ENCODE assay signal across 15 cellular contexts in genomic region chr1:21299780-21300395, GRCh38. TPM values are rescaled to one million over a fixed set of nuclear protein-coding genes. Genes with fewer than 3 reads are reported as not detected.
DNase-seq lines count a peak whose midpoint lies in the region; ATAC-seq and TF ChIP-seq lines count a peak whose summit lies in the region.
"Had no signal": no experiment of that assay in that cellular context is flagged by ENCODE, and none has a peak within 500 bp of the region (broad histone marks: within the 10 kb centered on the region; RNA-seq: fewer than 3 reads in every experiment).

No MANE protein-coding gene starts in this region.

- peak overlapping the region; percentile 64 for H3K27ac ChIP-seq in OCI-LY1 (ENCODE audit: low read depth, low read length, poor library complexity, severe bottlenecking)
- peak overlapping the region; percentile 26 for H3K27ac ChIP-seq in colonic mucosa
- peak overlapping the region; percentile 16 for H3K27ac ChIP-seq in psoas muscle
- H3K27ac ChIP-seq: HL-60 had no signal

- H3K9ac ChIP-seq in OCI-LY1 (ENCODE audit: low read length) (no peak overlapping the region; the same call in 1 of the 2 replicates), colonic mucosa (ENCODE audit: low read depth in 2 of 2, low read length in 2 of 2) (no peak overlapping the region)

- peaks cover 51% of the 10 kb centered on the region for H3K36me3 Mint-ChIP-seq in activated T-cell treated with anti-CD3 and anti-CD28 coated beads, Interleukin-2, amount 50 U/mL, for 24 hours (ENCODE audit: low read depth)
- peaks cover 10% of the 10 kb centered on the region for H3K36me3 Mint-ChIP-seq in activated T-cell treated with anti-CD3 and anti-CD28 coated beads, Interleukin-2, amount 50 U/mL, for 4 hours (ENCODE audit: insufficient read depth)

- no peaks in the 10 kb centered on the region for H3K9me3 ChIP-seq in OCI-LY1 (ENCODE audit: low read length)
- H3K9me3 ChIP-seq in colonic mucosa, result no peaks in the 10 kb centered on the region
- no peaks in the 10 kb centered on the region for H3K9me3 ChIP-seq in psoas muscle
- no peaks in the 10 kb centered on the region for H3K9me3 ChIP-seq in HAP-1

- TF ChIP-seq CTCF in OCI-LY1 (IDR thresholded peaks at IDR 0.05; ENCODE audit: low read length) (no peak), colonic mucosa (IDR thresholded peaks at IDR 0.05) (no peak), psoas muscle (IDR thresholded peaks at IDR 0.05) (no peak)

- H3K4me2 ChIP-seq in OCI-LY1 (ENCODE audit: low read length), result no peak overlapping the region; the same call in 1 of the 2 replicates

- in situ Hi-C loops in HAP-1 (cut with MboI; ENCODE audit: low sequenced_read_pairs), result no loop called here

- no peaks in the 10 kb centered on the region for H4K20me1 ChIP-seq in OCI-LY1 (ENCODE audit: insufficient read depth, low read length)

- no peaks in the 10 kb centered on the region for H3K36me3 ChIP-seq in OCI-LY1 (ENCODE audit: insufficient read depth, low read length)
- no peaks in the 10 kb centered on the region for H3K36me3 ChIP-seq in colonic mucosa
- H3K36me3 ChIP-seq in psoas muscle (ENCODE audit: insufficient read depth in 1 of 2, low read depth in 1 of 2), result no peaks in the 10 kb centered on the region
- H3K36me3 ChIP-seq in HAP-1 (replicated peaks), result no peaks in the 10 kb centered on the region

- intact Hi-C loops in colonic mucosa (cut with DNase I) (no loop called here), psoas muscle (cut with DNase I) (no loop called here)

- H3K27me3 ChIP-seq in OCI-LY1 (ENCODE audit: insufficient read depth, low read length) (no peaks in the 10 kb centered on the region), colonic mucosa (no peaks in the 10 kb centered on the region), psoas muscle (ENCODE audit: insufficient read depth in 3 of 3, low read length in 2 of 3) (peaks cover 0 to 2% (median 0%) of the 10 kb centered on the region in 3 donors), HAP-1 (ENCODE audit: low read depth) (no peaks in the 10 kb centered on the region)

- DNase-seq in activated T-cell treated with anti-CD3 and anti-CD28 coated beads, Interleukin-2, amount 50 U/mL, for 24 hours, result no peak
- no peak for DNase-seq in activated T-cell treated with anti-CD3 and anti-CD28 coated beads, Interleukin-2, amount 50 U/mL, for 4 hours
- DNase-seq in colonic mucosa (no peak), psoas muscle (no peak), HAP-1 (ENCODE audit: low spot score in 2 of 2) (no peak)
- no peak for DNase-seq in stimulated activated CD4-positive, alpha-beta T cell treated with anti-CD3 and anti-CD28 coated beads, Interleukin-12 subunit alpha, Interleukin-12 subunit beta, amount 100 ng/mL, for 4 hours
- DNase-seq: ACHN; activated CD8-positive, alpha-beta memory T cell treated with anti-CD3 and anti-CD28 coated beads, Interleukin-2, amount 50 U/mL, for 48 hours; HCEC 1CT; NCI-H774; nucleus accumbens had no signal

- H3K4me3 ChIP-seq in OCI-LY1 (ENCODE audit: low read depth, low read length, poor library complexity, severe bottlenecking) (no peak overlapping the region), colonic mucosa (no peak overlapping the region), psoas muscle (no peak overlapping the region), HAP-1 (no peak overlapping the region)

- H3K4me1 Mint-ChIP-seq in activated T-cell treated with anti-CD3 and anti-CD28 coated beads, Interleukin-2, amount 50 U/mL, for 24 hours (ENCODE audit: low read depth), result peaks cover 83% of the 10 kb centered on the region
- H3K4me1 Mint-ChIP-seq in activated T-cell treated with anti-CD3 and anti-CD28 coated beads, Interleukin-2, amount 50 U/mL, for 4 hours (ENCODE audit: low read depth), result peaks cover 78% of the 10 kb centered on the region

- H3K27me3 Mint-ChIP-seq in activated T-cell treated with anti-CD3 and anti-CD28 coated beads, Interleukin-2, amount 50 U/mL, for 24 hours, result no peaks in the 10 kb centered on the region
- no peaks in the 10 kb centered on the region for H3K27me3 Mint-ChIP-seq in activated T-cell treated with anti-CD3 and anti-CD28 coated beads, Interleukin-2, amount 50 U/mL, for 4 hours (ENCODE audit: low read depth)

- ATAC-seq in activated T-cell treated with anti-CD3 and anti-CD28 coated beads, Interleukin-2, amount 50 U/mL, for 4 hours, result no peak
- ATAC-seq in psoas muscle, result peak in 2 of 4 donors; percentile 19 to 31
- no peak for ATAC-seq in HG03432 (IDR thresholded peaks at IDR 0.05; ENCODE audit: unreplicated experiment)

- H2AFZ ChIP-seq in OCI-LY1 (ENCODE audit: low read length), result no peak overlapping the region

- 63 to 74% (median 65%) methylated on average over 4 of the region's 4 CpGs for WGBS in psoas muscle, 3 donors

- H3K4me3 Mint-ChIP-seq in activated T-cell treated with anti-CD3 and anti-CD28 coated beads, Interleukin-2, amount 50 U/mL, for 24 hours, result no peak overlapping the region
- H3K4me3 Mint-ChIP-seq in activated T-cell treated with anti-CD3 and anti-CD28 coated beads, Interleukin-2, amount 50 U/mL, for 4 hours, result no peak overlapping the region
- H3K4me3 Mint-ChIP-seq: dendritic cell treated with granulocyte-macrophage colony-stimulating factor and Interleukin-4, amounts not matched to agents 40 ng/mL and 50 ng/mL, for 4 days had no signal

- no peaks in the 10 kb centered on the region for H3K79me2 ChIP-seq in OCI-LY1 (ENCODE audit: insufficient read depth, low read length)

- peaks cover 3% of the 10 kb centered on the region; the same call in 1 of the 2 replicates for H3F3A ChIP-seq in OCI-LY1 (ENCODE audit: insufficient read depth, low read length)

- no peaks in the 10 kb centered on the region for H3K9me3 Mint-ChIP-seq in activated T-cell treated with anti-CD3 and anti-CD28 coated beads, Interleukin-2, amount 50 U/mL, for 24 hours
- H3K9me3 Mint-ChIP-seq in activated T-cell treated with anti-CD3 and anti-CD28 coated beads, Interleukin-2, amount 50 U/mL, for 4 hours, result no peaks in the 10 kb centered on the region
- H3K9me3 Mint-ChIP-seq: dendritic cell treated with granulocyte-macrophage colony-stimulating factor and Interleukin-4, amounts not matched to agents 40 ng/mL and 50 ng/mL, for 4 days had no signal

- no peaks in the 10 kb centered on the region for H3K9me2 ChIP-seq in OCI-LY1 (ENCODE audit: low read depth, low read length)

- H3K4me1 ChIP-seq in OCI-LY1 (ENCODE audit: insufficient read depth, low read length, severe bottlenecking) (peaks cover 63% of the 10 kb centered on the region), colonic mucosa (peaks cover 11% of the 10 kb centered on the region), psoas muscle (peaks cover 7% of the 10 kb centered on the region), HAP-1 (no peaks in the 10 kb centered on the region)

- H3K27ac Mint-ChIP-seq in activated T-cell treated with anti-CD3 and anti-CD28 coated beads, Interleukin-2, amount 50 U/mL, for 24 hours, result peak overlapping the region; percentile 99
- H3K27ac Mint-ChIP-seq: dendritic cell treated with granulocyte-macrophage colony-stimulating factor and Interleukin-4, amounts not matched to agents 40 ng/mL and 50 ng/mL, for 4 days had no signal

RNA-seq across cellular contexts. Expression of gene ECE1, which starts 9.6 kb away (rescaled TPM):
- total RNA-seq in activated T-cell treated with anti-CD3 and anti-CD28 coated beads, Interleukin-2, amount 50 U/mL, for 4 hours, result 100 to 1,000 TPM; 121 to 168 (median 149) TPM
- total RNA-seq in colonic mucosa, result 100 to 1,000 TPM in 1 of 2 donors, 10 to 100 TPM in 1; 99.0 to 149 TPM
- total RNA-seq in psoas muscle, result 10 to 100 TPM; 12.3 to 24.9 (median 19.0) TPM
- polyA plus RNA-seq in psoas muscle, result 10 to 100 TPM; 12.2 to 14.6 (median 13.2) TPM
